Comparison of ENCODE assay signal across 1 cellular context in the genomic region with DNA sequence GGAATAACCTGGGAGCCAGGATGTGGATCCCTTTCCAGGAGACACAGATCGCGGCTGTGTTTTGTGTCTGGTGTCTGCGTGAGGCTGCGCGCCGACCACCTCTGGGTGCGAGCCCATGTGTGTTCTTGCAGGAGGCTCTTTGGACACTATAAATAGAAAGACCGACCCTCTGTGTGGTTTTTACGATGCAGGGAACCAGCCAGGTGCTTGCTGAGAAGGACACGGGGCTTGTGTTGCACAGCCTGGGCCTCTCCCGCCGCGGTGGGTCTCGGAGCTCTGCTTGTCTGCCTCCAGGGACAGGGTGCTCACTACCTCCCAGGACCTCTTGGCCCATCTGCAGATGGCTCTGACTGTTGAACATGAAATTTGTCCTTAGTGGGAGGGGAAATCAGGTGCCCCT.
TF ChIP-seq lines count a peak whose summit lies in the region.

No MANE protein-coding gene starts in this region.

TF ChIP-seq in GM23338, 12 proteins besides CTCF, POLR2A, EP300 and RAD21 (continued from another document):
- TF ChIP-seq, protein P1, sequence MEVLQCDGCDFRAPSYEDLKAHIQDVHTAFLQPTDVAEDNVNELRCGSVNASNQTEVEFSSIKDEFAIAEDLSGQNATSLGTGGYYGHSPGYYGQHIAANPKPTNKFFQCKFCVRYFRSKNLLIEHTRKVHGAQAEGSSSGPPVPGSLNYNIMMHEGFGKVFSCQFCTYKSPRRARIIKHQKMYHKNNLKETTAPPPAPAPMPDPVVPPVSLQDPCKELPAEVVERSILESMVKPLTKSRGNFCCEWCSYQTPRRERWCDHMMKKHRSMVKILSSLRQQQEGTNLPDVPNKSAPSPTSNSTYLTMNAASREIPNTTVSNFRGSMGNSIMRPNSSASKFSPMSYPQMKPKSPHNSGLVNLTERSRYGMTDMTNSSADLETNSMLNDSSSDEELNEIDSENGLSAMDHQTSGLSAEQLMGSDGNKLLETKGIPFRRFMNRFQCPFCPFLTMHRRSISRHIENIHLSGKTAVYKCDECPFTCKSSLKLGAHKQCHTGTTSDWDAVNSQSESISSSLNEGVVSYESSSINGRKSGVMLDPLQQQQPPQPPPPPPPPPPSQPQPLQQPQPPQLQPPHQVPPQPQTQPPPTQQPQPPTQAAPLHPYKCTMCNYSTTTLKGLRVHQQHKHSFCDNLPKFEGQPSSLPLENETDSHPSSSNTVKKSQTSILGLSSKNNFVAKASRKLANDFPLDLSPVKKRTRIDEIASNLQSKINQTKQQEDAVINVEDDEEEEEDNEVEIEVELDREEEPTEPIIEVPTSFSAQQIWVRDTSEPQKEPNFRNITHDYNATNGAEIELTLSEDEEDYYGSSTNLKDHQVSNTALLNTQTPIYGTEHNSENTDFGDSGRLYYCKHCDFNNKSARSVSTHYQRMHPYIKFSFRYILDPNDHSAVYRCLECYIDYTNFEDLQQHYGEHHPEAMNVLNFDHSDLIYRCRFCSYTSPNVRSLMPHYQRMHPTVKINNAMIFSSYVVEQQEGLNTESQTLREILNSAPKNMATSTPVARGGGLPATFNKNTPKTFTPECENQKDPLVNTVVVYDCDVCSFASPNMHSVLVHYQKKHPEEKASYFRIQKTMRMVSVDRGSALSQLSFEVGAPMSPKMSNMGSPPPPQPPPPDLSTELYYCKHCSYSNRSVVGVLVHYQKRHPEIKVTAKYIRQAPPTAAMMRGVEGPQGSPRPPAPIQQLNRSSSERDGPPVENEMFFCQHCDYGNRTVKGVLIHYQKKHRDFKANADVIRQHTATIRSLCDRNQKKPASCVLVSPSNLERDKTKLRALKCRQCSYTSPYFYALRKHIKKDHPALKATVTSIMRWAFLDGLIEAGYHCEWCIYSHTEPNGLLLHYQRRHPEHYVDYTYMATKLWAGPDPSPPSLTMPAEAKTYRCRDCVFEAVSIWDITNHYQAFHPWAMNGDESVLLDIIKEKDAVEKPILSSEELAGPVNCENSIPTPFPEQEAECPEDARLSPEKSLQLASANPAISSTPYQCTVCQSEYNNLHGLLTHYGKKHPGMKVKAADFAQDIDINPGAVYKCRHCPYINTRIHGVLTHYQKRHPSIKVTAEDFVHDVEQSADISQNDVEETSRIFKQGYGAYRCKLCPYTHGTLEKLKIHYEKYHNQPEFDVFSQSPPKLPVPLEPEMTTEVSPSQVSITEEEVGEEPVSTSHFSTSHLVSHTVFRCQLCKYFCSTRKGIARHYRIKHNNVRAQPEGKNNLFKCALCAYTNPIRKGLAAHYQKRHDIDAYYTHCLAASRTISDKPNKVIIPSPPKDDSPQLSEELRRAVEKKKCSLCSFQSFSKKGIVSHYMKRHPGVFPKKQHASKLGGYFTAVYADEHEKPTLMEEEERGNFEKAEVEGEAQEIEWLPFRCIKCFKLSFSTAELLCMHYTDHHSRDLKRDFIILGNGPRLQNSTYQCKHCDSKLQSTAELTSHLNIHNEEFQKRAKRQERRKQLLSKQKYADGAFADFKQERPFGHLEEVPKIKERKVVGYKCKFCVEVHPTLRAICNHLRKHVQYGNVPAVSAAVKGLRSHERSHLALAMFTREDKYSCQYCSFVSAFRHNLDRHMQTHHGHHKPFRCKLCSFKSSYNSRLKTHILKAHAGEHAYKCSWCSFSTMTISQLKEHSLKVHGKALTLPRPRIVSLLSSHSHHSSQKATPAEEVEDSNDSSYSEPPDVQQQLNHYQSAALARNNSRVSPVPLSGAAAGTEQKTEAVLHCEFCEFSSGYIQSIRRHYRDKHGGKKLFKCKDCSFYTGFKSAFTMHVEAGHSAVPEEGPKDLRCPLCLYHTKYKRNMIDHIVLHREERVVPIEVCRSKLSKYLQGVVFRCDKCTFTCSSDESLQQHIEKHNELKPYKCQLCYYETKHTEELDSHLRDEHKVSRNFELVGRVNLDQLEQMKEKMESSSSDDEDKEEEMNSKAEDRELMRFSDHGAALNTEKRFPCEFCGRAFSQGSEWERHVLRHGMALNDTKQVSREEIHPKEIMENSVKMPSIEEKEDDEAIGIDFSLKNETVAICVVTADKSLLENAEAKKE (CRISPR knock-in tag; IDR thresholded peaks at IDR 0.05) = no peak
- no peak for TF ChIP-seq CREB1 (CRISPR knock-in tag; IDR thresholded peaks at IDR 0.05; ENCODE audit: low read depth)
- no peak for TF ChIP-seq EZH2phosphoT487 (IDR thresholded peaks at IDR 0.05; ENCODE audit: unreplicated experiment)
- TF ChIP-seq POLR2AphosphoS5 (IDR thresholded peaks at IDR 0.05; ENCODE audit: low read depth) = no peak; the same call in 1 of the 2 replicates
- TF ChIP-seq, protein P2, sequence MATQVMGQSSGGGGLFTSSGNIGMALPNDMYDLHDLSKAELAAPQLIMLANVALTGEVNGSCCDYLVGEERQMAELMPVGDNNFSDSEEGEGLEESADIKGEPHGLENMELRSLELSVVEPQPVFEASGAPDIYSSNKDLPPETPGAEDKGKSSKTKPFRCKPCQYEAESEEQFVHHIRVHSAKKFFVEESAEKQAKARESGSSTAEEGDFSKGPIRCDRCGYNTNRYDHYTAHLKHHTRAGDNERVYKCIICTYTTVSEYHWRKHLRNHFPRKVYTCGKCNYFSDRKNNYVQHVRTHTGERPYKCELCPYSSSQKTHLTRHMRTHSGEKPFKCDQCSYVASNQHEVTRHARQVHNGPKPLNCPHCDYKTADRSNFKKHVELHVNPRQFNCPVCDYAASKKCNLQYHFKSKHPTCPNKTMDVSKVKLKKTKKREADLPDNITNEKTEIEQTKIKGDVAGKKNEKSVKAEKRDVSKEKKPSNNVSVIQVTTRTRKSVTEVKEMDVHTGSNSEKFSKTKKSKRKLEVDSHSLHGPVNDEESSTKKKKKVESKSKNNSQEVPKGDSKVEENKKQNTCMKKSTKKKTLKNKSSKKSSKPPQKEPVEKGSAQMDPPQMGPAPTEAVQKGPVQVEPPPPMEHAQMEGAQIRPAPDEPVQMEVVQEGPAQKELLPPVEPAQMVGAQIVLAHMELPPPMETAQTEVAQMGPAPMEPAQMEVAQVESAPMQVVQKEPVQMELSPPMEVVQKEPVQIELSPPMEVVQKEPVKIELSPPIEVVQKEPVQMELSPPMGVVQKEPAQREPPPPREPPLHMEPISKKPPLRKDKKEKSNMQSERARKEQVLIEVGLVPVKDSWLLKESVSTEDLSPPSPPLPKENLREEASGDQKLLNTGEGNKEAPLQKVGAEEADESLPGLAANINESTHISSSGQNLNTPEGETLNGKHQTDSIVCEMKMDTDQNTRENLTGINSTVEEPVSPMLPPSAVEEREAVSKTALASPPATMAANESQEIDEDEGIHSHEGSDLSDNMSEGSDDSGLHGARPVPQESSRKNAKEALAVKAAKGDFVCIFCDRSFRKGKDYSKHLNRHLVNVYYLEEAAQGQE (IDR thresholded peaks at IDR 0.05; ENCODE audit: unreplicated experiment) = no peak
TF ChIP-seq in GM23338: peak in this region for 0.
